In the genomic region with DNA sequence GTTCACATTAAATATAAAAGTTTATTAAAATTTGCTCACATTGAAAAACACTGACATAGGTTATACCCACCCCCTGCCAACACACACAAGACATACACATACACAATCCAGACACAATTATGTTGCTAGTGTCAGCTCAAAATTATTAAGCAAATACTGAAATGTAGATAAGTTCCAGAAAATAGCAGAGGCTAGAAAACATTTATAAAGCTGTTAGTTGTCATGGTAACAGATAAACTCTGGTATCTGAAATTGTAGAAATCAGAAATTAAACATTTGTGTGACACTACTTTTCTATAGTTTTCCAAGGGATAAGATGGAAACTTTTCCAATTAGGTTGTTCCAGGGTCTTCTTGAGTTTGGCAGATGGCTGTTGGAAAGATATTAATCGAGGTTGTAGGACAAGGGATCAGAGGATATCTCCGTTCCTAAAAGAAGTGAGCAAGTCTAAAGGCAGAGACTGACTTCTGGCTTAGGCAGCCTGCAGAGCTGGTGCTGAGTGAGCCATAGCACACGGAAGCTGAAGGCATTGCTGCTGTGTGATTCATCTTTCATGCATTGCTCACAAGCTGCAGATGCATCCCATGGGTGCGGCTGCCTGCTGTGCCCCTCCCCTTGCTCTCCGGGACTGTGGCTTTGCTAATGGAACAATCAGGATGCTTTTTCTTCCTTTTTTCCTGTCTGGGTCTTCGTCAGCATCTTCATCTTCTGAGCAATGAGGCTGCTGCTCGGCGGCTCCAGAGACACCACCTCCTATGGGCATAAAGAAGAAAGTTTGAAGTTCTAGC, we compare ENCODE assay signal across 8 cellular contexts.
DNase-seq lines count a peak whose midpoint lies in the region; ATAC-seq and TF ChIP-seq lines count a peak whose summit lies in the region.

No MANE protein-coding gene starts in this region.

- intact Hi-C loops in prostate gland (cut with DNase I) = no loop called here

- no peak for TF ChIP-seq POLR2A in prostate gland (IDR thresholded peaks at IDR 0.05)

- TF ChIP-seq CTCF in prostate gland (IDR thresholded peaks at IDR 0.05) = no peak

- H3K27ac ChIP-seq in prostate gland = no peak overlapping the region

- no peaks in the 10 kb centered on the region for H3K36me3 ChIP-seq in prostate gland

- H3K9me3 ChIP-seq in prostate gland = no peaks in the 10 kb centered on the region

- ATAC-seq in HG02981 (IDR thresholded peaks at IDR 0.05; ENCODE audit: unreplicated experiment) = no peak

- DNase-seq in Caki2 (ENCODE audit: low read depth) (peak; percentile 88), NCI-H2171 (lab: John Stamatoyannopoulos, UW) (peak; percentile 32), dedifferentiated amniotic fluid mesenchymal stem cell (ENCODE audit: extremely low spot score) (peak; percentile 82), myocyte (ENCODE audit: low read depth) (peak; percentile 86), prostate gland (ENCODE audit: low spot score) (no peak)
- DNase-seq in activated CD4-positive, alpha-beta T cell treated with anti-CD3 and anti-CD28 coated beads for 48 hours = no peak
- DNase-seq in activated CD4-positive, alpha-beta T cell treated with anti-CD3 and anti-CD28 coated beads, Interleukin-2, amount 50 U/mL, for 48 hours = no peak

- no peaks in the 10 kb centered on the region for H3K27me3 ChIP-seq in prostate gland (replicated peaks; ENCODE audit: insufficient read depth)

- in situ Hi-C loops in Caki2 (cut with HindIII; ENCODE audit: low pct_unique_long_range_greater_than_20kb, low sequenced_read_pairs) = no loop called here

- 33% methylated on average over 8 of the region's 8 CpGs for WGBS in prostate gland

- no peak overlapping the region for H3K4me3 ChIP-seq in prostate gland

- H3K4me1 ChIP-seq in prostate gland (replicated peaks) = no peaks in the 10 kb centered on the region

Comparison
In these comparisons a context has a peak if more than half of its experiments do, and no peak if none do; other contexts are left out.
1. DNase-seq: peak in Caki2 (single experiment), NCI-H2171 (single experiment), dedifferentiated amniotic fluid mesenchymal stem cell (single experiment) and myocyte (single experiment); none in prostate gland (single experiment), activated CD4-positive, alpha-beta T cell treated with anti-CD3 and anti-CD28 coated beads for 48 hours (single experiment) and activated CD4-positive, alpha-beta T cell treated with anti-CD3 and anti-CD28 coated beads, Interleukin-2, amount 50 U/mL, for 48 hours (0 of 2).